ENCODE assay signal across 21 cellular contexts in genomic region chr14:85060116-85060515, GRCh38.
DNase-seq lines count a peak whose midpoint lies in the region; ATAC-seq and TF ChIP-seq lines count a peak whose summit lies in the region.
"Had no signal": no experiment of that assay in that cellular context is flagged by ENCODE, and none has a peak within 500 bp of the region (broad histone marks: within the 10 kb centered on the region; RNA-seq: fewer than 3 reads in every experiment).

No MANE protein-coding gene starts in this region.

- TF ChIP-seq CTCF in AG09309 (IDR thresholded peaks at IDR 0.05; ENCODE audit: control insufficient read depth, insufficient read depth, low read depth, low read length, missing control alignments) (no peak), cardiac fibroblast (IDR thresholded peaks at IDR 0.05; ENCODE audit: low read depth, low read length) (no peak), fibroblast of the aortic adventitia (IDR thresholded peaks at IDR 0.05; ENCODE audit: insufficient read depth, low read length) (no peak)

- POLR2A ChIA-PET in HEK293T (lab: Yijun Ruan, JAX): no interaction called here

- CTCF ChIA-PET in HEK293T (lab: Yijun Ruan, JAX): no interaction called here

- ATAC-seq in HG03095 (IDR thresholded peaks at IDR 0.05; ENCODE audit: unreplicated experiment): no peak

- H3K4me3 ChIP-seq in AG09309 (ENCODE audit: control insufficient read depth, low read depth, low read length) (no peak overlapping the region), cardiac fibroblast (replicated peaks in 1 of 2; ENCODE audit: low read depth in 2 of 2, low read length in 2 of 2) (no peak overlapping the region), fibroblast of the aortic adventitia (ENCODE audit: low read depth, low read length) (no peak overlapping the region)
- H3K4me3 ChIP-seq: MG63, Peyer's patch, SK-N-MC had no signal

- peak; percentile 27 for DNase-seq in AG09309 (ENCODE audit: low read depth)
- peak; percentile 3 for DNase-seq in HT-29 (ENCODE audit: low spot score)
- DNase-seq in cardiac fibroblast (ENCODE audit: low read depth in 2 of 2): peak; percentile 9 to 51
- DNase-seq in fibroblast of the aortic adventitia (ENCODE audit: low read depth): peak; percentile 21
- no peak for DNase-seq in NCI-H774 (lab: John Stamatoyannopoulos, UW)
- DNase-seq in islet precursor cell: no peak
- no peak for DNase-seq in HEK293T (ENCODE audit: extremely low spot score)
- DNase-seq: C1 segment of cervical spinal cord; CD8-positive, alpha-beta memory T cell; DMS79; MG63; NCI-H1048; NCI-H1436 treated with DMSO at 0.1 percent for 48 hours; NCI-H2029 treated with DMSO at 0.1 percent for 48 hours; NCI-H2171; NCI-H446; NCI-H69; Peyer's patch; Right ventricle myocardium superior had no signal

TF ChIP-seq in HEK293T, 16 proteins besides CTCF, POLR2A, EP300 and RAD21:
- no peak for TF ChIP-seq SUZ12 (IDR thresholded peaks at IDR 0.05)
- TF ChIP-seq ARNT (IDR thresholded peaks at IDR 0.05): no peak
- TF ChIP-seq ZNF384 (IDR thresholded peaks at IDR 0.05): no peak
TF ChIP-seq in HEK293T: peak in this region for 0.

Comparison
In these comparisons a context has a peak if more than half of its experiments do, and no peak if none do; other contexts are left out.
1. DNase-seq: peak in AG09309 (single experiment), HT-29 (single experiment), cardiac fibroblast (2 of 2) and fibroblast of the aortic adventitia (single experiment); none in NCI-H774 (single experiment), islet precursor cell (single experiment) and HEK293T (single experiment).